In the genomic region with DNA sequence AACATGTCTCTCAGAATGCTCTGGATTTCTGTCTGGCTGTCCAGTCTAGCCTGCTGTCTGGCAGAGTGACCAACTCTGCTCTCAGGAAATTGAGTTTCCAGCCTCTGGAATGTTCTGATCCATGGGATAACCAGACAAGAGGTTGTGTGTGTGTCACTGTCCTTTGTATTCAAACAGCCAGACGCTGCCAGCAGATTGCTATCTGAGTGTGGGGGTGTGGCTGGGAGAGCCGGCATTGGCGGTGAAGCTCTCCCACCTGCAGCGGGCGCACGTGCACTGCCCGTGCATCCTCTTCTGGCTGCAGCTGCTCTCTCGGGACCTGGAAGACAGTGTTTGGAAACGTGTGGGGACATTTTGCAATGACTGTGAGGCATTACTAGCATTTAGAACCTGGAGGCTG, we compare ENCODE assay signal across 9 cellular contexts. TPM values are rescaled to one million over a fixed set of nuclear protein-coding genes. Genes with fewer than 3 reads are reported as not detected.
DNase-seq lines count a peak whose midpoint lies in the region; ATAC-seq and TF ChIP-seq lines count a peak whose summit lies in the region.
"Had no signal": no experiment of that assay in that cellular context is flagged by ENCODE, and none has a peak within 500 bp of the region (broad histone marks: within the 10 kb centered on the region; RNA-seq: fewer than 3 reads in every experiment).

No MANE protein-coding gene starts in this region.

- no peak overlapping the region for H3K4me3 Mint-ChIP-seq in activated CD8-positive, alpha-beta T cell treated with anti-CD3 and anti-CD28 coated beads, Interleukin-2, amount 10 ng/mL, durations not matched to agents 7 days and 5 days

- no peaks in the 10 kb centered on the region for H3K9me3 ChIP-seq in thoracic aorta
- H3K9me3 ChIP-seq: ovary had no signal

- no peak overlapping the region for H3K27ac Mint-ChIP-seq in activated CD8-positive, alpha-beta T cell treated with anti-CD3 and anti-CD28 coated beads, Interleukin-2, amount 10 ng/mL, durations not matched to agents 7 days and 5 days

- H3K9me3 Mint-ChIP-seq in activated CD8-positive, alpha-beta T cell treated with anti-CD3 and anti-CD28 coated beads, Interleukin-2, amount 10 ng/mL, durations not matched to agents 7 days and 5 days (ENCODE audit: insufficient read depth): no peaks in the 10 kb centered on the region

- no peaks in the 10 kb centered on the region for H3K27me3 ChIP-seq in thoracic aorta (replicated peaks; ENCODE audit: insufficient read depth)
- H3K27me3 ChIP-seq: ovary had no signal

- peaks cover 14% of the 10 kb centered on the region for H3K27me3 Mint-ChIP-seq in activated CD8-positive, alpha-beta T cell treated with anti-CD3 and anti-CD28 coated beads, Interleukin-2, amount 10 ng/mL, durations not matched to agents 7 days and 5 days (ENCODE audit: low read depth)

- H3K4me1 Mint-ChIP-seq in activated CD8-positive, alpha-beta T cell treated with anti-CD3 and anti-CD28 coated beads, Interleukin-2, amount 10 ng/mL, durations not matched to agents 7 days and 5 days (ENCODE audit: low read depth): peaks cover 13% of the 10 kb centered on the region

- POLR2A ChIA-PET in activated CD8-positive, alpha-beta T cell treated with anti-CD3 and anti-CD28 coated beads, Interleukin-2, amount 10 ng/mL, durations not matched to agents 7 days and 5 days (lab: Charles Lee): no interaction called here

- CTCF ChIA-PET in activated CD8-positive, alpha-beta T cell treated with anti-CD3 and anti-CD28 coated beads, Interleukin-2, amount 10 ng/mL, durations not matched to agents 7 days and 5 days (lab: Charles Lee): interaction anchor here (1.0 to 1.4 kb wide), 3 partner anchors 36 to 97 kb away, joined by 3 to 4 read pairs (median 4); no protein-coding TSS in a partner anchor

- TF ChIP-seq CTCF in thoracic aorta (IDR thresholded peaks at IDR 0.05): no peak

- no peak overlapping the region for H3K27ac ChIP-seq in thoracic aorta
- H3K27ac ChIP-seq: ovary had no signal

- H3K4me1 ChIP-seq in thoracic aorta (ENCODE audit: control insufficient read depth in 1 of 2, low read depth in 2 of 2): no peaks in the 10 kb centered on the region

- H3K36me3 ChIP-seq in thoracic aorta: no peaks in the 10 kb centered on the region
- H3K36me3 ChIP-seq: ovary had no signal

- no peaks in the 10 kb centered on the region for H3K36me3 Mint-ChIP-seq in activated CD8-positive, alpha-beta T cell treated with anti-CD3 and anti-CD28 coated beads, Interleukin-2, amount 10 ng/mL, durations not matched to agents 7 days and 5 days (ENCODE audit: low read depth)

- H3K4me3 ChIP-seq in thoracic aorta: no peak overlapping the region
- H3K4me3 ChIP-seq: ovary had no signal

- peak; percentile 13 to 62 for DNase-seq in NCI-H187 (lab: John Stamatoyannopoulos, UW)
- no peak for DNase-seq in NCI-H187 treated with DMSO at 0.1 percent for 48 hours (lab: John Stamatoyannopoulos, UW)
- peak; percentile 80 for DNase-seq in NCI-H1694 treated with DMSO at 0.1 percent for 48 hours (lab: John Stamatoyannopoulos, UW)
- DNase-seq in activated CD8-positive, alpha-beta T cell treated with anti-CD3 and anti-CD28 coated beads, Interleukin-2, amount 10 ng/mL, durations not matched to agents 7 days and 5 days: peak; percentile 25
- DNase-seq in iPS DF 4.7 (ENCODE audit: extremely low read depth, low spot score): peak; percentile 38
- no peak for DNase-seq in thoracic aorta (ENCODE audit: low spot score)

- no peak for ATAC-seq in activated CD8-positive, alpha-beta T cell treated with anti-CD3 and anti-CD28 coated beads, Interleukin-2, amount 10 ng/mL, durations not matched to agents 7 days and 5 days
- ATAC-seq in thoracic aorta (ENCODE audit: insufficient number of reproducible peaks, low FRiP score, low read depth): peak; percentile 48
- ATAC-seq in HG03565 (IDR thresholded peaks at IDR 0.05; ENCODE audit: unreplicated experiment): no peak
- ATAC-seq in GM21786 (IDR thresholded peaks at IDR 0.05; ENCODE audit: unreplicated experiment): no peak

RNA-seq across cellular contexts. Expression of gene PKP1, which starts 26.1 kb away (rescaled TPM):
- total RNA-seq in activated CD8-positive, alpha-beta T cell treated with anti-CD3 and anti-CD28 coated beads, Interleukin-2, amount 10 ng/mL, durations not matched to agents 7 days and 5 days: not detected
- under 1 TPM in 1 of 2 donors, not detected in 1; 0.54 TPM for total RNA-seq in thoracic aorta

Comparison
In these comparisons a context has a peak if more than half of its experiments do, and no peak if none do; other contexts are left out.
1. DNase-seq: peak in NCI-H187 (2 of 2), NCI-H1694 treated with DMSO at 0.1 percent for 48 hours (single experiment), activated CD8-positive, alpha-beta T cell treated with anti-CD3 and anti-CD28 coated beads, Interleukin-2, amount 10 ng/mL, durations not matched to agents 7 days and 5 days (single experiment) and iPS DF 4.7 (single experiment); none in NCI-H187 treated with DMSO at 0.1 percent for 48 hours (single experiment) and thoracic aorta (single experiment).